In genomic region chr12:30417697-30418231, GRCh38 we compare ENCODE assay signal across 16 cellular contexts.
DNase-seq lines count a peak whose midpoint lies in the region; ATAC-seq and TF ChIP-seq lines count a peak whose summit lies in the region.
"Had no signal": no experiment of that assay in that cellular context is flagged by ENCODE, and none has a peak within 500 bp of the region (broad histone marks: within the 10 kb centered on the region; RNA-seq: fewer than 3 reads in every experiment).

No MANE protein-coding gene starts in this region.

- no peaks in the 10 kb centered on the region for H3K36me3 Mint-ChIP-seq in activated CD8-positive, alpha-beta T cell treated with anti-CD3 and anti-CD28 coated beads, Interleukin-2, amount 10 ng/mL, durations not matched to agents 7 days and 5 days (ENCODE audit: low read depth)
- H3K36me3 Mint-ChIP-seq: natural killer cell treated with Interleukin-12 subunit alpha and Interleukin-12 subunit beta and Interleukin-15 and Interleukin-18, amount 100 ng/mL, for 72 hours had no signal

- DNase-seq in NCI-H1694 treated with DMSO at 0.1 percent for 48 hours (lab: John Stamatoyannopoulos, UW), result peak; percentile 31
- no peak for DNase-seq in NCI-H1694 (lab: John Stamatoyannopoulos, UW)
- peak; percentile 61 for DNase-seq in RWPE2 (ENCODE audit: low spot score)
- DNase-seq in foreskin fibroblast, result peak; percentile 95 to 96
- DNase-seq in smooth muscle cell (lab: John Stamatoyannopoulos, UW; ENCODE audit: unreplicated experiment), result no peak
- DNase-seq in NCI-H1417 (lab: John Stamatoyannopoulos, UW), result no peak
- no peak for DNase-seq in esophagus squamous epithelium (lab: John Stamatoyannopoulos, UW)
- DNase-seq in activated CD8-positive, alpha-beta T cell treated with anti-CD3 and anti-CD28 coated beads, Interleukin-2, amount 10 ng/mL, durations not matched to agents 7 days and 5 days, result no peak
- DNase-seq: activated CD8-positive, alpha-beta memory T cell treated with anti-CD3 and anti-CD28 coated beads, Interleukin-2, amount 50 U/mL, for 4 hours; NCI-H526; T-helper 17 cell had no signal

- H3K36me3 ChIP-seq in RWPE2 (ENCODE audit: low read depth) (no peaks in the 10 kb centered on the region), smooth muscle cell (ENCODE audit: low read depth) (no peaks in the 10 kb centered on the region), esophagus squamous epithelium (no peaks in the 10 kb centered on the region)
- H3K36me3 ChIP-seq: ascending aorta, tibial nerve had no signal

- no peaks in the 10 kb centered on the region for H3K79me2 ChIP-seq in smooth muscle cell (ENCODE audit: low read depth)
- H3K79me2 ChIP-seq: hepatocyte had no signal

- CTCF ChIA-PET in activated CD8-positive, alpha-beta T cell treated with anti-CD3 and anti-CD28 coated beads, Interleukin-2, amount 10 ng/mL, durations not matched to agents 7 days and 5 days (lab: Charles Lee), result no interaction called here

- H3K4me1 Mint-ChIP-seq in activated CD8-positive, alpha-beta T cell treated with anti-CD3 and anti-CD28 coated beads, Interleukin-2, amount 10 ng/mL, durations not matched to agents 7 days and 5 days (ENCODE audit: low read depth), result no peaks in the 10 kb centered on the region
- H3K4me1 Mint-ChIP-seq: T-helper 17 cell had no signal

- no peak overlapping the region for H3K4me3 Mint-ChIP-seq in activated CD8-positive, alpha-beta T cell treated with anti-CD3 and anti-CD28 coated beads, Interleukin-2, amount 10 ng/mL, durations not matched to agents 7 days and 5 days
- H3K4me3 Mint-ChIP-seq: natural killer cell treated with Interleukin-12 subunit alpha and Interleukin-12 subunit beta and Interleukin-15 and Interleukin-18, amount 100 ng/mL, for 72 hours; T-helper 17 cell had no signal

- peaks cover 5% of the 10 kb centered on the region for H3F3A ChIP-seq in smooth muscle cell (ENCODE audit: low read depth)

- peaks cover 24% of the 10 kb centered on the region for H3K4me1 ChIP-seq in RWPE2 (ENCODE audit: insufficient read depth, poor library complexity, severe bottlenecking)
- no peaks in the 10 kb centered on the region for H3K4me1 ChIP-seq in smooth muscle cell (ENCODE audit: low read depth)
- no peaks in the 10 kb centered on the region for H3K4me1 ChIP-seq in esophagus squamous epithelium
- H3K4me1 ChIP-seq: A549, ascending aorta, tibial nerve had no signal

- H3K4me2 ChIP-seq in smooth muscle cell, result peak overlapping the region; percentile 40
- H3K4me2 ChIP-seq: A549, hepatocyte had no signal

- no peaks in the 10 kb centered on the region for H3K27me3 Mint-ChIP-seq in activated CD8-positive, alpha-beta T cell treated with anti-CD3 and anti-CD28 coated beads, Interleukin-2, amount 10 ng/mL, durations not matched to agents 7 days and 5 days (ENCODE audit: low read depth)
- H3K27me3 Mint-ChIP-seq: natural killer cell treated with Interleukin-12 subunit alpha and Interleukin-12 subunit beta and Interleukin-15 and Interleukin-18, amount 100 ng/mL, for 72 hours; T-helper 17 cell had no signal

- no peak for TF ChIP-seq CTCF in RWPE2 (IDR thresholded peaks at IDR 0.05; ENCODE audit: poor library complexity, severe bottlenecking)
- no peak for TF ChIP-seq CTCF in foreskin fibroblast (IDR thresholded peaks at IDR 0.05; ENCODE audit: low read depth, low read length)
- TF ChIP-seq CTCF in smooth muscle cell (IDR thresholded peaks at IDR 0.05; ENCODE audit: borderline replicate concordance, insufficient read depth, poor library complexity, severe bottlenecking), result no peak
- TF ChIP-seq CTCF in esophagus squamous epithelium (IDR thresholded peaks at IDR 0.05), result no peak

- intact Hi-C loops in esophagus squamous epithelium (cut with DNase I), result no loop called here

- no peak overlapping the region for H3K9ac ChIP-seq in smooth muscle cell (ENCODE audit: low read depth)

- H3K27me3 ChIP-seq in RWPE2 (ENCODE audit: insufficient read depth, poor library complexity, severe bottlenecking), result no peaks in the 10 kb centered on the region
- no peaks in the 10 kb centered on the region for H3K27me3 ChIP-seq in smooth muscle cell (ENCODE audit: low read depth)
- no peaks in the 10 kb centered on the region for H3K27me3 ChIP-seq in esophagus squamous epithelium
- H3K27me3 ChIP-seq: ascending aorta, hepatocyte, tibial nerve had no signal

- H3K9me3 Mint-ChIP-seq in activated CD8-positive, alpha-beta T cell treated with anti-CD3 and anti-CD28 coated beads, Interleukin-2, amount 10 ng/mL, durations not matched to agents 7 days and 5 days (ENCODE audit: insufficient read depth), result peaks cover 4% of the 10 kb centered on the region

- POLR2A ChIA-PET in activated CD8-positive, alpha-beta T cell treated with anti-CD3 and anti-CD28 coated beads, Interleukin-2, amount 10 ng/mL, durations not matched to agents 7 days and 5 days (lab: Charles Lee), result no interaction called here

- H3K9me3 ChIP-seq in RWPE2 (ENCODE audit: severe bottlenecking) (no peaks in the 10 kb centered on the region), smooth muscle cell (replicated peaks; ENCODE audit: low read depth) (no peaks in the 10 kb centered on the region), esophagus squamous epithelium (no peaks in the 10 kb centered on the region)
- H3K9me3 ChIP-seq: A549, ascending aorta, tibial nerve had no signal

- no peak overlapping the region for H3K27ac Mint-ChIP-seq in activated CD8-positive, alpha-beta T cell treated with anti-CD3 and anti-CD28 coated beads, Interleukin-2, amount 10 ng/mL, durations not matched to agents 7 days and 5 days
- H3K27ac Mint-ChIP-seq: natural killer cell treated with Interleukin-12 subunit alpha and Interleukin-12 subunit beta and Interleukin-15 and Interleukin-18, amount 100 ng/mL, for 72 hours; T-helper 17 cell had no signal

- WGBS in smooth muscle cell (ENCODE audit: low lambda C conversion rate), result 52% methylated on average over 5 of the region's 5 CpGs
- WGBS in esophagus squamous epithelium, 2 donors, result 32 to 40% methylated on average over 5 of the region's 5 CpGs

- H3K27ac ChIP-seq in RWPE2 (ENCODE audit: poor library complexity, severe bottlenecking) (peak overlapping the region; percentile 77), smooth muscle cell (ENCODE audit: low read depth) (peak overlapping the region; percentile 81), esophagus squamous epithelium (peak overlapping the region in 1 of 4 donors; percentile 66)
- H3K27ac ChIP-seq: A549, ascending aorta, hepatocyte, tibial nerve had no signal

- H2AFZ ChIP-seq in smooth muscle cell (ENCODE audit: low read depth), result no peak overlapping the region
- H2AFZ ChIP-seq: hepatocyte had no signal

- H4K20me1 ChIP-seq in smooth muscle cell (ENCODE audit: low read depth), result no peaks in the 10 kb centered on the region

- H3K4me3 ChIP-seq in RWPE2 (ENCODE audit: severe bottlenecking) (no peak overlapping the region), foreskin fibroblast (ENCODE audit: low read depth in 1 of 2, low read length in 2 of 2) (no peak overlapping the region), smooth muscle cell (no peak overlapping the region), esophagus squamous epithelium (no peak overlapping the region)
- H3K4me3 ChIP-seq: A549, ascending aorta, hepatocyte, tibial nerve had no signal

- TF ChIP-seq POLR2A in esophagus squamous epithelium (IDR thresholded peaks at IDR 0.05), result no peak

- peak; percentile 83 for ATAC-seq in RWPE2 (ENCODE audit: low read depth)
- ATAC-seq in activated CD8-positive, alpha-beta T cell treated with anti-CD3 and anti-CD28 coated beads, Interleukin-2, amount 10 ng/mL, durations not matched to agents 7 days and 5 days, result no peak
- ATAC-seq: natural killer cell treated with Interleukin-12 subunit alpha and Interleukin-12 subunit beta and Interleukin-15 and Interleukin-18, amount 100 ng/mL, for 72 hours; T-helper 17 cell had no signal

Comparison
In these comparisons a context has a peak if more than half of its experiments do, and no peak if none do; other contexts are left out.
1. DNase-seq: peak in NCI-H1694 treated with DMSO at 0.1 percent for 48 hours (single experiment), RWPE2 (single experiment) and foreskin fibroblast (2 of 2); none in NCI-H1694 (single experiment), smooth muscle cell (single experiment), NCI-H1417 (0 of 3), esophagus squamous epithelium (single experiment) and activated CD8-positive, alpha-beta T cell treated with anti-CD3 and anti-CD28 coated beads, Interleukin-2, amount 10 ng/mL, durations not matched to agents 7 days and 5 days (single experiment).